Comparison of ENCODE assay signal across 9 cellular contexts in the genomic region with DNA sequence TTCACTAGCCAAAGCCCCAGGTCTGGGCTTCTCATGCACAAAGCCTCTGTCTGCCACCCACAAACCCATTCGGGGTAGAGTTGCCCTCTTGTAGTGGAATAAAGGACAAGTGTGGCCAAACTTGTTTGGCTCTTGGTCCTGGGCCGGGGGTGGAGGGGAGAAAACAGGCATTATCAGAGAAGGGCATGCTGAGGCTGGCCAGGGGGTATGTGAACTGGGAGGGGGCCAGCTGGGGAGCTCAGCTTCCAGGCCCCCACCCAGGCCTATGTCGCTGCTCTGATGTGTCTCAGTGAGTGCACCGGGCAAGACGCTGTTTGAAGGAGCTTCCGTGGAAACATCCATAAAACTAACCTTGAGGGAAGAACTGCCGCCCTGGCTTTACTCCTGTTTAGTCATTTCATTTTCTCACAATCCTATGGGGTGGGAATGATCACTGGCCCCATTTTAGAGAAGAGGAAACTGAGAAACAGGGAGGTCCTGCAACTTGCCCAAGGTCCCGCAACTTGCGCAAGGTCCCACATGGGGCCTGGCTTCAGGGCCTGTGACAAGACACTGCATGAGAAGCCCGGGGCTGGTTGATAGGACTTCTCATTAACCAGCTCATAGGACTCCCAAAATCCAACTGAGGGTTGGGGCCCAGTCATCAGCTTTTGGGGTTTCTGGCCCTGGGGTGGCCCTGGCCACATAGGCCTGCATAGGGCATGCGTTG. TPM values are rescaled to one million over a fixed set of nuclear protein-coding genes. Genes with fewer than 3 reads are reported as not detected.
DNase-seq lines count a peak whose midpoint lies in the region; ATAC-seq and TF ChIP-seq lines count a peak whose summit lies in the region.
"Had no signal": no experiment of that assay in that cellular context is flagged by ENCODE, and none has a peak within 500 bp of the region (broad histone marks: within the 10 kb centered on the region; RNA-seq: fewer than 3 reads in every experiment).

No MANE protein-coding gene starts in this region.

- H3K27ac ChIP-seq in HUES48 (ENCODE audit: low read depth, low read length), result no peak overlapping the region

- no peaks in the 10 kb centered on the region for H3K9me3 ChIP-seq in HUES48 (ENCODE audit: control insufficient read depth, insufficient read depth, low read length)

- POLR2A ChIA-PET in activated CD8-positive, alpha-beta T cell treated with anti-CD3 and anti-CD28 coated beads, Interleukin-2, amount 10 ng/mL, durations not matched to agents 7 days and 5 days (lab: Charles Lee), result interaction anchor here (3.7 kb wide), 1 partner anchor 237 kb away, joined by 9 read pairs; a partner anchor contains a TSS

- H3K36me3 Mint-ChIP-seq in dendritic cell treated with granulocyte-macrophage colony-stimulating factor and Interleukin-4, amounts not matched to agents 40 ng/mL and 50 ng/mL, for 4 days (ENCODE audit: low read depth), result peaks cover 7% of the 10 kb centered on the region
- no peaks in the 10 kb centered on the region for H3K36me3 Mint-ChIP-seq in nephron progenitor cell (ENCODE audit: low read depth)
- no peaks in the 10 kb centered on the region for H3K36me3 Mint-ChIP-seq in activated CD8-positive, alpha-beta T cell treated with anti-CD3 and anti-CD28 coated beads, Interleukin-2, amount 10 ng/mL, durations not matched to agents 7 days and 5 days (ENCODE audit: low read depth)

- H3K27me3 ChIP-seq in HUES48 (ENCODE audit: control insufficient read depth, insufficient read depth, low read length), result peaks cover 9% of the 10 kb centered on the region

- H3K9me3 Mint-ChIP-seq in dendritic cell treated with granulocyte-macrophage colony-stimulating factor and Interleukin-4, amounts not matched to agents 40 ng/mL and 50 ng/mL, for 4 days, result no peaks in the 10 kb centered on the region
- no peaks in the 10 kb centered on the region for H3K9me3 Mint-ChIP-seq in nephron progenitor cell
- H3K9me3 Mint-ChIP-seq in activated CD8-positive, alpha-beta T cell treated with anti-CD3 and anti-CD28 coated beads, Interleukin-2, amount 10 ng/mL, durations not matched to agents 7 days and 5 days (ENCODE audit: insufficient read depth), result no peaks in the 10 kb centered on the region

- peaks cover 9% of the 10 kb centered on the region; the same call in 1 of the 2 replicates for H3K4me1 ChIP-seq in HUES48 (ENCODE audit: control insufficient read depth, insufficient read depth, low read length)

- no peak for ATAC-seq in activated CD8-positive, alpha-beta T cell treated with anti-CD3 and anti-CD28 coated beads, Interleukin-2, amount 10 ng/mL, durations not matched to agents 7 days and 5 days
- no peak for ATAC-seq in GM18498 (IDR thresholded peaks at IDR 0.05; ENCODE audit: unreplicated experiment)

- H3K27me3 Mint-ChIP-seq in dendritic cell treated with granulocyte-macrophage colony-stimulating factor and Interleukin-4, amounts not matched to agents 40 ng/mL and 50 ng/mL, for 4 days, result peaks cover 25% of the 10 kb centered on the region
- peaks cover 16% of the 10 kb centered on the region for H3K27me3 Mint-ChIP-seq in nephron progenitor cell (ENCODE audit: low read depth, poor library complexity)
- peaks cover 7% of the 10 kb centered on the region for H3K27me3 Mint-ChIP-seq in activated CD8-positive, alpha-beta T cell treated with anti-CD3 and anti-CD28 coated beads, Interleukin-2, amount 10 ng/mL, durations not matched to agents 7 days and 5 days (ENCODE audit: low read depth)

- H3K4me1 Mint-ChIP-seq in dendritic cell treated with granulocyte-macrophage colony-stimulating factor and Interleukin-4, amounts not matched to agents 40 ng/mL and 50 ng/mL, for 4 days (ENCODE audit: low read depth), result peaks cover 38% of the 10 kb centered on the region
- peaks cover 40% of the 10 kb centered on the region for H3K4me1 Mint-ChIP-seq in nephron progenitor cell
- H3K4me1 Mint-ChIP-seq in activated CD8-positive, alpha-beta T cell treated with anti-CD3 and anti-CD28 coated beads, Interleukin-2, amount 10 ng/mL, durations not matched to agents 7 days and 5 days (ENCODE audit: low read depth), result peaks cover 19% of the 10 kb centered on the region

- intact Hi-C loops in dendritic cell treated with granulocyte-macrophage colony-stimulating factor and Interleukin-4, amounts not matched to agents 40 ng/mL and 50 ng/mL, for 4 days (cut with micrococcal nuclease), result loop anchor here (2.0 to 10.0 kb wide), 2 partner anchors 26 to 238 kb away; a partner anchor contains a TSS

- no peak overlapping the region for H3K9ac ChIP-seq in HUES48 (ENCODE audit: low read depth, low read length)

- CTCF ChIA-PET in activated CD8-positive, alpha-beta T cell treated with anti-CD3 and anti-CD28 coated beads, Interleukin-2, amount 10 ng/mL, durations not matched to agents 7 days and 5 days (lab: Charles Lee), result interaction anchor here (0.5 to 2.0 kb wide), 3 partner anchors 13 to 30 kb away, joined by 3 to 4 read pairs (median 4); no protein-coding TSS in a partner anchor

- H3K4me3 Mint-ChIP-seq in dendritic cell treated with granulocyte-macrophage colony-stimulating factor and Interleukin-4, amounts not matched to agents 40 ng/mL and 50 ng/mL, for 4 days, result peak overlapping the region; percentile 76
- peak overlapping the region; percentile 54 for H3K4me3 Mint-ChIP-seq in nephron progenitor cell
- no peak overlapping the region for H3K4me3 Mint-ChIP-seq in activated CD8-positive, alpha-beta T cell treated with anti-CD3 and anti-CD28 coated beads, Interleukin-2, amount 10 ng/mL, durations not matched to agents 7 days and 5 days

- no peaks in the 10 kb centered on the region for H3K36me3 ChIP-seq in HUES48 (ENCODE audit: control insufficient read depth, insufficient read depth, low read length)

- peak overlapping the region; percentile 82 for H3K27ac Mint-ChIP-seq in dendritic cell treated with granulocyte-macrophage colony-stimulating factor and Interleukin-4, amounts not matched to agents 40 ng/mL and 50 ng/mL, for 4 days
- no peak overlapping the region for H3K27ac Mint-ChIP-seq in nephron progenitor cell
- no peak overlapping the region for H3K27ac Mint-ChIP-seq in activated CD8-positive, alpha-beta T cell treated with anti-CD3 and anti-CD28 coated beads, Interleukin-2, amount 10 ng/mL, durations not matched to agents 7 days and 5 days

- TF ChIP-seq CTCF in nephron progenitor cell (IDR thresholded peaks at IDR 0.05), result no peak

- H3K4me3 ChIP-seq in HUES48 (ENCODE audit: low read depth, low read length), result peak overlapping the region; percentile 68; the same call in 1 of the 2 replicates

- DNase-seq in CD1c-positive myeloid dendritic cell (ENCODE audit: extremely low spot score) (peak; percentile 55), nephron progenitor cell (no peak)
- no peak for DNase-seq in activated naive CD4-positive, alpha-beta T cell treated with anti-CD3 and anti-CD28 coated beads, Interleukin-2, amount 50 U/mL, for 16 hours
- no peak for DNase-seq in activated CD8-positive, alpha-beta T cell treated with anti-CD3 and anti-CD28 coated beads, Interleukin-2, amount 10 ng/mL, durations not matched to agents 7 days and 5 days
- DNase-seq in activated CD8-positive, alpha-beta memory T cell treated with anti-CD3 and anti-CD28 coated beads for 24 hours, result no peak
- DNase-seq: activated gamma-delta T cell treated with Interleukin-2 at 50 U/mL for 16 hours had no signal

RNA-seq across cellular contexts. Expression of a gene that starts 30.8 kb away (rescaled TPM):
- total RNA-seq in activated CD8-positive, alpha-beta T cell treated with anti-CD3 and anti-CD28 coated beads, Interleukin-2, amount 10 ng/mL, durations not matched to agents 7 days and 5 days, result 10 to 100 TPM; 38.7 to 39.2 TPM
